In genomic region chr9:134375430-134376385, GRCh38 we compare ENCODE assay signal across 1 cellular context.
TF ChIP-seq lines count a peak whose summit lies in the region.

No MANE protein-coding gene starts in this region.

TF ChIP-seq in K562, 482 proteins besides CTCF, POLR2A, EP300 and RAD21 (continued from another document):
- TF ChIP-seq UBTF (IDR thresholded peaks at IDR 0.05; ENCODE audit: borderline replicate concordance in 1 of 2, low read depth in 2 of 2, low read length in 2 of 2), result 0 out of 4 replicates have a peak, but pooled peaks of 1 of the 2 experiments have one; percentile 25
- no peak for TF ChIP-seq ZNF407 (IDR thresholded peaks at IDR 0.05; ENCODE audit: low read depth)
- TF ChIP-seq HMG20A (CRISPR knock-in tag; conservative IDR thresholded peaks at IDR 0.05), result no peak
- TF ChIP-seq ARID1B (IDR thresholded peaks at IDR 0.05), result no peak
- peak; percentile 33; the same call in 1 of the 2 replicates for TF ChIP-seq VEZF1 (CRISPR knock-in tag; IDR thresholded peaks at IDR 0.05)
- peak in 1 of 2 experiments; percentile 11 for TF ChIP-seq E2F6 (IDR thresholded peaks at IDR 0.05; ENCODE audit: borderline replicate concordance in 1 of 2, extremely low read depth in 1 of 2, insufficient read depth in 1 of 2, insufficient read length in 1 of 2, low read depth in 1 of 2, low read length in 1 of 2, poor library complexity in 1 of 2, severe bottlenecking in 1 of 2)
